ENCODE assay signal across 8 cellular contexts in genomic region chr1:156889802-156890585, GRCh38. TPM values are rescaled to one million over a fixed set of nuclear protein-coding genes. Genes with fewer than 3 reads are reported as not detected.
DNase-seq lines count a peak whose midpoint lies in the region; ATAC-seq and TF ChIP-seq lines count a peak whose summit lies in the region.

No MANE protein-coding gene starts in this region.

- DNase-seq in DMS53 treated with DMSO at 0.1 percent for 48 hours (lab: John Stamatoyannopoulos, UW; ENCODE audit: unreplicated experiment), result peak; percentile 71
- DNase-seq in LHCN-M2 (ENCODE audit: low read depth), result peak; percentile 67
- DNase-seq in Peyer's patch, result peak; percentile 69 to 90 (median 78)
- peak; percentile 22 for DNase-seq in activated T-helper 1 cell treated with Interleukin-2 at 50 U/mL for 16 hours (ENCODE audit: low read depth)
- DNase-seq in foreskin fibroblast, result peak; percentile 56 to 91
- DNase-seq in omental fat pad (ENCODE audit: low spot score), result peak; percentile 89
- DNase-seq in transverse colon, result peak; percentile 80

- H3K36me3 ChIP-seq in Peyer's patch (no peaks in the 10 kb centered on the region), transverse colon (no peaks in the 10 kb centered on the region)

- ATAC-seq in omental fat pad (ENCODE audit: low FRiP score) (peak; percentile 47), GM19395 (IDR thresholded peaks at IDR 0.05; ENCODE audit: unreplicated experiment) (no peak)

- H3K4me1 ChIP-seq in Peyer's patch (peaks cover 0 to 11% (median 4%) of the 10 kb centered on the region in 4 donors), transverse colon (peaks cover 3 to 17% (median 16%) of the 10 kb centered on the region in 4 donors)

- H3K9me3 ChIP-seq in Peyer's patch (no peaks in the 10 kb centered on the region), transverse colon (no peaks in the 10 kb centered on the region)

- no peak for TF ChIP-seq POLR2A in Peyer's patch (IDR thresholded peaks at IDR 0.05)
- TF ChIP-seq POLR2A in transverse colon (IDR thresholded peaks at IDR 0.05), result no peak

- in situ Hi-C loops in transverse colon (cut with MboI; ENCODE audit: low pct_ligation_motif_present in 1 of 4, low pct_unique_long_range_greater_than_20kb in 1 of 4, low sequenced_read_pairs in 3 of 4), result no loop called here

- TF ChIP-seq CTCF in Peyer's patch (IDR thresholded peaks at IDR 0.05), result peak; percentile 35 to 78 (median 74)
- peak; percentile 79 for TF ChIP-seq CTCF in foreskin fibroblast (IDR thresholded peaks at IDR 0.05; ENCODE audit: low read depth, low read length)
- TF ChIP-seq CTCF in omental fat pad (IDR thresholded peaks at IDR 0.05), result no peak
- TF ChIP-seq CTCF in transverse colon (IDR thresholded peaks at IDR 0.05), result peak; percentile 65 to 76 (median 70)

- TF ChIP-seq EP300 in transverse colon (IDR thresholded peaks at IDR 0.05; ENCODE audit: low read depth), result no peak

- WGBS in transverse colon (ENCODE audit: low coverage in 1 of 2), 2 donors, result 17 to 39% methylated on average over 2 to 8 of the region's 8 CpGs

- H3K27me3 ChIP-seq in Peyer's patch (peaks cover 0 to 13% of the 10 kb centered on the region in 2 donors), transverse colon (peaks cover 56% of the 10 kb centered on the region)

- H3K27ac ChIP-seq in Peyer's patch (no peak overlapping the region), transverse colon (no peak overlapping the region)

- H3K4me3 ChIP-seq in Peyer's patch, result no peak overlapping the region
- H3K4me3 ChIP-seq in foreskin fibroblast (ENCODE audit: low read depth in 1 of 2, low read length in 2 of 2), result no peak overlapping the region
- H3K4me3 ChIP-seq in transverse colon, result no peak overlapping the region

- intact Hi-C loops in transverse colon (cut with DNase I; ENCODE audit: low total_unique reads), result no loop called here

RNA-seq across cellular contexts. Expression of gene PEAR1, which starts 3.5 kb away (rescaled TPM):
- total RNA-seq in LHCN-M2 (2014; rRNA removed) (0.19 and 0.23 TPM in 2 replicates), Peyer's patch (10 to 100 TPM in 1 of 4 donors, 1 to 10 TPM in 3; 4.9 to 17.3 (median 7.0) TPM), omental fat pad (10 to 100 TPM in 2 of 4 donors, 1 to 10 TPM in 2; 5.4 to 29.5 (median 9.0) TPM), transverse colon (1 to 10 TPM; 1.8 to 5.6 (median 3.7) TPM)
- polyA plus RNA-seq in LHCN-M2 (2012), result 0.47 TPM

RNA-seq across cellular contexts. Expression of gene NTRK1, which starts 29.3 kb away (rescaled TPM):
- total RNA-seq in LHCN-M2 (2014; rRNA removed) (0.19 TPM in 1 of 2 replicates, not detected in the other), Peyer's patch (under 1 TPM in 1 of 4 donors, not detected in 3; 0.57 TPM), omental fat pad (1 to 10 TPM; 1.3 to 6.3 (median 1.6) TPM), transverse colon (1 to 10 TPM in 1 of 4 donors, under 1 TPM in 2, not detected in 1; 0.20 to 2.6 (median 0.64) TPM)
- not detected for polyA plus RNA-seq in LHCN-M2 (2012)

RNA-seq across cellular contexts. Expression of gene LRRC71, which starts 30.4 kb away (rescaled TPM):
- total RNA-seq in LHCN-M2 (2014; rRNA removed) (not detected in 2 replicates), Peyer's patch (not detected), omental fat pad (not detected), transverse colon (1 to 10 TPM in 1 of 4 donors, not detected in 3; 1.2 TPM)
- not detected for polyA plus RNA-seq in LHCN-M2 (2012)

RNA-seq across cellular contexts. Expression of gene INSRR, which starts 31.1 kb away (rescaled TPM):
- total RNA-seq in LHCN-M2 (2014; rRNA removed) (not detected in 2 replicates), Peyer's patch (not detected), omental fat pad (under 1 TPM in 3 of 4 donors, not detected in 1; 0.06 to 0.12 (median 0.09) TPM), transverse colon (not detected)
- polyA plus RNA-seq in LHCN-M2 (2012), result not detected

Comparison
In these comparisons a context has a peak if more than half of its experiments do, and no peak if none do; other contexts are left out.
1. DNase-seq: peak in every context shown above with its lines; median percentile 89 in omental fat pad; 80 in transverse colon; 78 in Peyer's patch; 74 in foreskin fibroblast; 71 in DMS53 treated with DMSO at 0.1 percent for 48 hours; 67 in LHCN-M2; 22 in activated T-helper 1 cell treated with Interleukin-2 at 50 U/mL for 16 hours.
2. CTCF ChIP-seq: peak in Peyer's patch (6 of 6), foreskin fibroblast (single experiment) and transverse colon (5 of 5); none in omental fat pad (0 of 3).